Comparison of ENCODE assay signal across 27 cellular contexts in the genomic region with DNA sequence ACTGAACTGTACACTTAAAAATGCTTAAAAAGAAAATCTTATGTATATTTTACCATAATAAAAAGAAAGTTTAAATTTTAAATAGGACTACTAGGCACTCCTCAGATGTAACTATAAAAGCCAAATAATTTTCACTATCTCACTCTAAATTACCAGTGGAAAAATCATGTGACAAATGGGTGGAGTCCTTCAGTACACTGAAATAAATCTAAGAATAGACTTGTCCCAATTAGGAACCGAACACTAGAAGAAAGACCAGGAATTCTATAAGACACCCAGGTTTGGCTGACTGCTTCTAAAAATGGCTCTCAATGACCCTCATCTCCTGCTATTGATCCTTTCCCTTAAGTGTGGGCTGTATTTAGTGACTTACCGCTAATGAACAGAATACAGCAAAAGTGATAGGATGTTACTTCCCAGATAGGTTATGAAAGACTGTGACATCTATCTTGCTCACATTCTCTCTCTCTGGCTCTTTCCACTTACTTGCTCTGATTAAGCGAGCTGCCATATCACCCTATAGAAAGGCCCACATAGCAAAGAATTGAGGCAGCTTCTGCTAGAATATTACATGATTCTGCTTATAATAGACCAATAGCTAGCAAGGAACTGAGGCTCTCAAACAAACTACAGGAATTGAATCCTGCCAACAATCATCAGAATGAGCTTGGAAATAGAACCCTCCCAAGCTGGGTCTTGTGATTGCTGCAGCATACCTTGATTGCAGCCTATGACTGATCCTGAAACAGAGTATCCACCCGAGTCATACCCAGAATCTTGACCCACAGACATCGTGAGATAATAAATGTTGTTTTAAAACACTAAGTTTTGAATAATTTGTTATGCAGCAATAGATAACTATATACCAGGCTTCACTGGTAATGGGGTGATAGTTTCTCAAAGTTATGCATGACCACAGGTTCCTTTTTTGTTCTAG. TPM values are rescaled to one million over a fixed set of nuclear protein-coding genes. Genes with fewer than 3 reads are reported as not detected.
DNase-seq lines count a peak whose midpoint lies in the region; ATAC-seq, FAIRE-seq and TF ChIP-seq lines count a peak whose summit lies in the region.
"Had no signal": no experiment of that assay in that cellular context is flagged by ENCODE, and none has a peak within 500 bp of the region (broad histone marks: within the 10 kb centered on the region; RNA-seq: fewer than 3 reads in every experiment).

No MANE protein-coding gene starts in this region.

- H3K4me1 ChIP-seq in astrocyte (ENCODE audit: insufficient read depth, low read length): no peaks in the 10 kb centered on the region
- H3K4me1 ChIP-seq in gastrocnemius medialis: peaks cover 5 to 11% of the 10 kb centered on the region in 2 donors
- H3K4me1 ChIP-seq: pancreas, uterus had no signal

- no peak overlapping the region for H2AFZ ChIP-seq in astrocyte (ENCODE audit: low read depth, low read length)

- DNase-seq in GM18507 (ENCODE audit: extremely low spot score, insufficient read length, low read depth) (no peak), astrocyte (ENCODE audit: low read depth) (no peak), left cardiac atrium (no peak), gastrocnemius medialis (no peak), NCI-H1694 treated with DMSO at 0.1 percent for 48 hours (lab: John Stamatoyannopoulos, UW) (no peak)
- no peak for DNase-seq in activated CD8-positive, alpha-beta memory T cell treated with anti-CD3 and anti-CD28 coated beads, Interleukin-2, amount 50 U/mL, for 48 hours
- DNase-seq: activated CD4-positive, alpha-beta T cell treated with anti-CD3 and anti-CD28 coated beads, Interleukin-2, amount 50 U/mL, for 1 hour; activated gamma-delta T cell; activated naive CD8-positive, alpha-beta T cell treated with anti-CD3 and anti-CD28 coated beads, Interleukin-2, amount 10 ng/mL, durations not matched to agents 7 days and 5 days; activated T-cell treated with anti-CD3 and anti-CD28 coated beads, Interleukin-2, amount 50 U/mL, for 4 hours; DMS 273 treated with DMSO at 0.1 percent for 48 hours; NCI-H1092; NCI-H1694; NCI-H2171 treated with DMSO at 0.1 percent for 48 hours; NCI-H510A; pancreas; RPMI8226; spleen; stimulated activated CD4-positive, alpha-beta T cell treated with anti-CD3 and anti-CD28 coated beads, Interleukin-2, amount 100 ng/mL, for 24 hours; stimulated activated CD8-positive, alpha-beta memory T cell treated with anti-CD3 and anti-CD28 coated beads, Interleukin-4, amount 100 ng/mL, for 48 hours; stimulated activated naive CD8-positive, alpha-beta T cell treated with anti-CD3 and anti-CD28 coated beads, Interleukin-15, amount 100 ng/mL, for 72 hours; T-cell; uterus had no signal

- no peaks in the 10 kb centered on the region for H4K20me1 ChIP-seq in astrocyte (ENCODE audit: insufficient read depth, low read length)

- H3K9me3 ChIP-seq in astrocyte (ENCODE audit: insufficient read depth, low read depth, low read length): no peaks in the 10 kb centered on the region
- no peaks in the 10 kb centered on the region for H3K9me3 ChIP-seq in gastrocnemius medialis
- H3K9me3 ChIP-seq: pancreas, spleen, thoracic aorta, uterus had no signal

- FAIRE-seq in GM18507 (lab: Jason Lieb, UNC) (peak; percentile 31), astrocyte (lab: Jason Lieb, UNC) (peak; percentile 62)
- FAIRE-seq: pancreas had no signal

- in situ Hi-C loops in gastrocnemius medialis (cut with MboI; ENCODE audit: low sequenced_read_pairs in 4 of 4): no loop called here

- H3K36me3 Mint-ChIP-seq in astrocyte (ENCODE audit: low read depth, unreplicated experiment): no peaks in the 10 kb centered on the region

- H3K27me3 Mint-ChIP-seq in astrocyte (ENCODE audit: low read depth, unreplicated experiment): no peaks in the 10 kb centered on the region
- H3K27me3 Mint-ChIP-seq: activated naive CD8-positive, alpha-beta T cell treated with anti-CD3 and anti-CD28 coated beads, Interleukin-2, amount 10 ng/mL, durations not matched to agents 7 days and 5 days; central memory CD8-positive, alpha-beta T cell; dendritic cell treated with granulocyte-macrophage colony-stimulating factor and Interleukin-4, amounts not matched to agents 40 ng/mL and 50 ng/mL, for 4 days; stimulated activated naive CD8-positive, alpha-beta T cell treated with anti-CD3 and anti-CD28 coated beads, Interleukin-15, amount 100 ng/mL, for 72 hours; T-cell had no signal

- no peak for TF ChIP-seq POLR2A in gastrocnemius medialis (IDR thresholded peaks at IDR 0.05)

- H3K27ac ChIP-seq in astrocyte (ENCODE audit: low read depth, low read length) (no peak overlapping the region), gastrocnemius medialis (peak overlapping the region; percentile 4 to 64 (median 42))
- H3K27ac ChIP-seq: pancreas, spleen, uterus had no signal

- H3K36me3 ChIP-seq in astrocyte (ENCODE audit: insufficient read depth, low read length) (no peaks in the 10 kb centered on the region), gastrocnemius medialis (no peaks in the 10 kb centered on the region)
- H3K36me3 ChIP-seq: pancreas, thoracic aorta, uterus had no signal

- H3K4me3 ChIP-seq in astrocyte (ENCODE audit: insufficient read depth, low read depth, low read length): no peak overlapping the region
- H3K4me3 ChIP-seq in gastrocnemius medialis: no peak overlapping the region
- H3K4me3 ChIP-seq: pancreas, spleen, thoracic aorta, uterus had no signal

- H3K9me3 Mint-ChIP-seq in astrocyte (ENCODE audit: unreplicated experiment): no peaks in the 10 kb centered on the region
- H3K9me3 Mint-ChIP-seq: activated naive CD8-positive, alpha-beta T cell treated with anti-CD3 and anti-CD28 coated beads, Interleukin-2, amount 10 ng/mL, durations not matched to agents 7 days and 5 days; activated T-cell treated with anti-CD3 and anti-CD28 coated beads, Interleukin-2, amount 50 U/mL, for 4 hours; central memory CD8-positive, alpha-beta T cell; dendritic cell treated with granulocyte-macrophage colony-stimulating factor and Interleukin-4, amounts not matched to agents 40 ng/mL and 50 ng/mL, for 4 days; stimulated activated naive CD8-positive, alpha-beta T cell treated with anti-CD3 and anti-CD28 coated beads, Interleukin-15, amount 100 ng/mL, for 72 hours; T-cell had no signal

- intact Hi-C loops in left cardiac atrium (cut with DNase I) (no loop called here), gastrocnemius medialis (cut with DNase I; ENCODE audit: low total_unique reads) (no loop called here)

- H3K4me2 ChIP-seq in astrocyte (ENCODE audit: low read length): no peak overlapping the region

- H3K79me2 ChIP-seq in astrocyte (ENCODE audit: insufficient read depth, low read length): peaks cover 10% of the 10 kb centered on the region

- ATAC-seq in left cardiac atrium (peak; percentile 37 to 41), gastrocnemius medialis (peak in 1 of 2 donors; percentile 36), HG03354 (IDR thresholded peaks at IDR 0.05; ENCODE audit: poor library complexity, severe bottlenecking, unreplicated experiment) (no peak)
- ATAC-seq: activated T-cell treated with anti-CD3 and anti-CD28 coated beads, Interleukin-2, amount 50 U/mL, for 4 hours; pancreas; stimulated activated naive CD8-positive, alpha-beta T cell treated with anti-CD3 and anti-CD28 coated beads, Interleukin-15, amount 100 ng/mL, for 72 hours; T-cell had no signal

- no peak overlapping the region for H3K27ac Mint-ChIP-seq in astrocyte (ENCODE audit: unreplicated experiment)
- H3K27ac Mint-ChIP-seq: activated naive CD8-positive, alpha-beta T cell treated with anti-CD3 and anti-CD28 coated beads, Interleukin-2, amount 10 ng/mL, durations not matched to agents 7 days and 5 days; dendritic cell treated with granulocyte-macrophage colony-stimulating factor and Interleukin-4, amounts not matched to agents 40 ng/mL and 50 ng/mL, for 4 days; T-cell had no signal

- H3K27me3 ChIP-seq in astrocyte (ENCODE audit: insufficient read depth, low read length): no peaks in the 10 kb centered on the region
- H3K27me3 ChIP-seq in gastrocnemius medialis: no peaks in the 10 kb centered on the region
- H3K27me3 ChIP-seq: pancreas, spleen, uterus had no signal

- no peak for TF ChIP-seq CTCF in astrocyte (IDR thresholded peaks at IDR 0.05; ENCODE audit: insufficient read depth, low read depth, low read length)
- TF ChIP-seq CTCF in gastrocnemius medialis (IDR thresholded peaks at IDR 0.05 in 4 of 5, conservative IDR thresholded peaks at IDR 0.05 in 1 of 5): no peak

- peaks cover 3% of the 10 kb centered on the region for H3K4me1 Mint-ChIP-seq in astrocyte (ENCODE audit: low read depth, unreplicated experiment)

- no peak overlapping the region for H3K4me3 Mint-ChIP-seq in astrocyte (ENCODE audit: unreplicated experiment)
- H3K4me3 Mint-ChIP-seq: activated naive CD8-positive, alpha-beta T cell treated with anti-CD3 and anti-CD28 coated beads, Interleukin-2, amount 10 ng/mL, durations not matched to agents 7 days and 5 days; activated T-cell treated with anti-CD3 and anti-CD28 coated beads, Interleukin-2, amount 50 U/mL, for 4 hours; central memory CD8-positive, alpha-beta T cell; dendritic cell treated with granulocyte-macrophage colony-stimulating factor and Interleukin-4, amounts not matched to agents 40 ng/mL and 50 ng/mL, for 4 days; stimulated activated naive CD8-positive, alpha-beta T cell treated with anti-CD3 and anti-CD28 coated beads, Interleukin-15, amount 100 ng/mL, for 72 hours; T-cell had no signal

- H3K9ac ChIP-seq in astrocyte (ENCODE audit: low read length): no peak overlapping the region

RNA-seq across cellular contexts. Expression of gene TTBK2, which starts 16.9 kb away (rescaled TPM):
- total RNA-seq in astrocyte (12.9 and 14.8 TPM in 2 replicates), left cardiac atrium (10 to 100 TPM; 22.1 to 26.7 TPM), gastrocnemius medialis (10 to 100 TPM in 3 of 4 donors, 1 to 10 TPM in 1; 8.8 to 20.3 (median 16.2) TPM)
